Comparison of ENCODE assay signal across 1 cellular context in genomic region chr14:31261859-31262739, GRCh38.
TF ChIP-seq lines count a peak whose summit lies in the region.

No MANE protein-coding gene starts in this region.

TF ChIP-seq in HepG2, 621 proteins besides CTCF, POLR2A, EP300 and RAD21 (continued from another document and continues in another):
- TF ChIP-seq KLF12 (CRISPR knock-in tag; IDR thresholded peaks at IDR 0.05; ENCODE audit: borderline replicate concordance) (peak; percentile 26; the same call in 1 of the 2 replicates), NFKB2 (CRISPR knock-in tag; IDR thresholded peaks at IDR 0.05; ENCODE audit: borderline replicate concordance) (peak; percentile 79; the same call in 1 of the 2 replicates), ZNF660 (CRISPR knock-in tag; IDR thresholded peaks at IDR 0.05; ENCODE audit: borderline replicate concordance, low read depth) (no peak), ISX (CRISPR knock-in tag; conservative IDR thresholded peaks at IDR 0.05) (no peak), TSC22D2 (CRISPR knock-in tag; IDR thresholded peaks at IDR 0.05; ENCODE audit: borderline replicate concordance) (no peak), ZBTB2 (CRISPR knock-in tag; IDR thresholded peaks at IDR 0.05; ENCODE audit: low read depth) (no peak), YY1 (IDR thresholded peaks at IDR 0.05; ENCODE audit: insufficient read depth, insufficient replicate concordance, low read depth, low read length) (peak; percentile 24), RBAK (CRISPR knock-in tag; IDR thresholded peaks at IDR 0.05) (peak; percentile 57; the same call in 1 of the 2 replicates), KAT8 (CRISPR knock-in tag; IDR thresholded peaks at IDR 0.05) (peak; percentile 70; the same call in 1 of the 2 replicates), ZNF326 (CRISPR knock-in tag; IDR thresholded peaks at IDR 0.05; ENCODE audit: borderline replicate concordance) (no peak), MTF1 (CRISPR knock-in tag; IDR thresholded peaks at IDR 0.05) (no peak), DDIT3 (CRISPR knock-in tag; IDR thresholded peaks at IDR 0.05) (0 out of 2 replicates have a peak, but pooled peaks have one; percentile 50), POGZ (CRISPR knock-in tag; IDR thresholded peaks at IDR 0.05) (no peak), TP53 (CRISPR knock-in tag; conservative IDR thresholded peaks at IDR 0.05) (no peak), SP2 (CRISPR knock-in tag; IDR thresholded peaks at IDR 0.05) (no peak), ZBTB7A (CRISPR knock-in tag; IDR thresholded peaks at IDR 0.05) (no peak), NR2F2 (IDR thresholded peaks at IDR 0.05; ENCODE audit: borderline replicate concordance, low read depth) (no peak), NFE2 (CRISPR knock-in tag; IDR thresholded peaks at IDR 0.05) (no peak), PRDM4 (CRISPR knock-in tag; IDR thresholded peaks at IDR 0.05; ENCODE audit: borderline replicate concordance) (0 out of 2 replicates have a peak, but pooled peaks have one; percentile 6), ZNF703 (CRISPR knock-in tag; IDR thresholded peaks at IDR 0.05; ENCODE audit: borderline replicate concordance) (no peak), ZHX2 (IDR thresholded peaks at IDR 0.05; ENCODE audit: low read depth) (peak; percentile 82; the same call in 1 of the 2 replicates), ZHX2 (CRISPR knock-in tag; IDR thresholded peaks at IDR 0.05; ENCODE audit: borderline replicate concordance) (no peak), PHF21A (CRISPR knock-in tag; IDR thresholded peaks at IDR 0.05) (no peak), U2AF2 (IDR thresholded peaks at IDR 0.05; ENCODE audit: low read depth, low read length) (no peak), PRDM10 (CRISPR knock-in tag; IDR thresholded peaks at IDR 0.05; ENCODE audit: low read depth) (peak; percentile 55; the same call in 1 of the 2 replicates), STAT6 (CRISPR knock-in tag; IDR thresholded peaks at IDR 0.05; ENCODE audit: borderline replicate concordance) (peak; percentile 40), JUN (CRISPR knock-in tag; IDR thresholded peaks at IDR 0.05) (no peak), HINFP (CRISPR knock-in tag; IDR thresholded peaks at IDR 0.05; ENCODE audit: low read depth) (peak; percentile 6; the same call in 1 of the 2 replicates), ZFP37 (CRISPR knock-in tag; IDR thresholded peaks at IDR 0.05; ENCODE audit: borderline replicate concordance) (no peak; the same call in 1 of the 2 replicates), IKZF1 (IDR thresholded peaks at IDR 0.05) (no peak), ZNF672 (CRISPR knock-in tag; IDR thresholded peaks at IDR 0.05) (no peak), FOXA1 (IDR thresholded peaks at IDR 0.05) (no peak), FOXA1 (CRISPR knock-in tag; IDR thresholded peaks at IDR 0.05) (peak; percentile 78), ZNF777 (CRISPR knock-in tag; IDR thresholded peaks at IDR 0.05) (no peak), HDAC2 (CRISPR knock-in tag; IDR thresholded peaks at IDR 0.05) (peak; percentile 96), ADNP (CRISPR knock-in tag; IDR thresholded peaks at IDR 0.05) (0 out of 2 replicates have a peak, but pooled peaks have one; percentile 6), PPARG (CRISPR knock-in tag; conservative IDR thresholded peaks at IDR 0.05) (peak; percentile 94), ZNF230 (CRISPR knock-in tag; IDR thresholded peaks at IDR 0.05) (peak; percentile 56; the same call in 1 of the 2 replicates), THAP8 (CRISPR knock-in tag; IDR thresholded peaks at IDR 0.05; ENCODE audit: borderline replicate concordance) (no peak)
